Comparison of ENCODE assay signal across 9 cellular contexts in genomic region chr14:92540472-92541048, GRCh38. TPM values are rescaled to one million over a fixed set of nuclear protein-coding genes. Genes with fewer than 3 reads are reported as not detected.
A peak's percentile ranks its signal among the peaks of the same experiment; 100 is the strongest.
DNase-seq lines count a peak whose midpoint lies in the region; ATAC-seq and TF ChIP-seq lines count a peak whose summit lies in the region.
"Had no signal": no experiment of that assay in that cellular context is flagged by ENCODE, and none has a peak within 500 bp of the region (broad histone marks: within the 10 kb centered on the region; RNA-seq: fewer than 3 reads in every experiment).

No MANE protein-coding gene starts in this region.

- TF ChIP-seq POLR2A in Peyer's patch (IDR thresholded peaks at IDR 0.05) = no peak

- peaks cover 0 to 4% (median 0%) of the 10 kb centered on the region in 5 donors for H3K36me3 Mint-ChIP-seq in naive thymus-derived CD4-positive, alpha-beta T cell
- H3K36me3 Mint-ChIP-seq: IgD-negative memory B cell had no signal

- no peaks in the 10 kb centered on the region for H3K27me3 ChIP-seq in Peyer's patch
- H3K27me3 ChIP-seq in naive thymus-derived CD4-positive, alpha-beta T cell (ENCODE audit: control insufficient read depth in 2 of 2, insufficient read depth in 2 of 2, low read length in 2 of 2) = no peaks in the 10 kb centered on the region

- peaks cover 0 to 5% (median 0%) of the 10 kb centered on the region in 5 donors for H3K27me3 Mint-ChIP-seq in naive thymus-derived CD4-positive, alpha-beta T cell
- H3K27me3 Mint-ChIP-seq: IgD-negative memory B cell had no signal

- ATAC-seq in esophagus mucosa (peak; percentile 92), GM21360 (IDR thresholded peaks at IDR 0.05; ENCODE audit: unreplicated experiment) (no peak), HG03045 (IDR thresholded peaks at IDR 0.05; ENCODE audit: unreplicated experiment) (no peak)
- ATAC-seq in naive thymus-derived CD4-positive, alpha-beta T cell = peak; percentile 24

- no peak for TF ChIP-seq CTCF in Peyer's patch (IDR thresholded peaks at IDR 0.05)

- peaks cover 0 to 4% (median 0%) of the 10 kb centered on the region in 11 donors for H3K9me3 Mint-ChIP-seq in naive thymus-derived CD4-positive, alpha-beta T cell
- H3K9me3 Mint-ChIP-seq: IgD-negative memory B cell had no signal

- DNase-seq in GM03348 (ENCODE audit: low spot score) = peak; percentile 90
- peak; percentile 43 to 92 (median 89) for DNase-seq in Peyer's patch
- no peak for DNase-seq in naive thymus-derived CD4-positive, alpha-beta T cell
- no peak for DNase-seq in cortex of kidney (lab: John Stamatoyannopoulos, UW)
- no peak for DNase-seq in KBM-7

- H3K27ac Mint-ChIP-seq in naive thymus-derived CD4-positive, alpha-beta T cell = peak overlapping the region in 8 of 9 donors; percentile 2 to 85 (median 32)

- in situ Hi-C loops in KBM-7 (cut with MboI; ENCODE audit: low pct_unique_long_range_greater_than_20kb, low sequenced_read_pairs) = no loop called here

- peaks cover 12 to 41% (median 15%) of the 10 kb centered on the region in 4 donors for H3K4me1 ChIP-seq in Peyer's patch
- H3K4me1 ChIP-seq in naive thymus-derived CD4-positive, alpha-beta T cell (ENCODE audit: control insufficient read depth in 2 of 2, insufficient read depth in 2 of 2, low read length in 2 of 2) = peaks cover 29 to 36% of the 10 kb centered on the region in 2 donors

- no peaks in the 10 kb centered on the region for H3K36me3 ChIP-seq in Peyer's patch
- no peaks in the 10 kb centered on the region for H3K36me3 ChIP-seq in naive thymus-derived CD4-positive, alpha-beta T cell (ENCODE audit: control insufficient read depth in 2 of 3, insufficient read depth in 3 of 3, low read length in 3 of 3)

- POLR2A ChIA-PET in naive thymus-derived CD4-positive, alpha-beta T cell (lab: Charles Lee) = interaction anchor here (1.0 to 2.2 kb wide), 3 partner anchors 8 to 110 kb away, joined by 4 to 11 read pairs (median 4); no protein-coding TSS in a partner anchor

- CTCF ChIA-PET in naive thymus-derived CD4-positive, alpha-beta T cell (lab: Charles Lee) = no interaction called here

- H3K4me1 Mint-ChIP-seq in naive thymus-derived CD4-positive, alpha-beta T cell = peaks cover 38 to 77% (median 49%) of the 10 kb centered on the region in 7 donors

- H3K4me3 ChIP-seq in Peyer's patch = no peak overlapping the region
- H3K4me3 ChIP-seq in naive thymus-derived CD4-positive, alpha-beta T cell (ENCODE audit: low read length) = no peak overlapping the region

- H3K27ac ChIP-seq in Peyer's patch = peak overlapping the region; percentile 55 to 87 (median 70)
- H3K27ac ChIP-seq in naive thymus-derived CD4-positive, alpha-beta T cell (ENCODE audit: low read depth, low read length) = no peak overlapping the region

- intact Hi-C loops in naive thymus-derived CD4-positive, alpha-beta T cell (cut with micrococcal nuclease) = no loop called here

- H3K9me3 ChIP-seq in Peyer's patch = no peaks in the 10 kb centered on the region
- H3K9me3 ChIP-seq in naive thymus-derived CD4-positive, alpha-beta T cell (ENCODE audit: control insufficient read depth in 2 of 3, low read length in 3 of 3) = no peaks in the 10 kb centered on the region

- H3K4me3 Mint-ChIP-seq in naive thymus-derived CD4-positive, alpha-beta T cell = peak overlapping the region in 7 of 10 donors; percentile 5 to 71 (median 44)

RNA-seq across cellular contexts. Expression of gene RIN3, which starts 27.0 kb away (rescaled TPM):
- total RNA-seq in Peyer's patch (10 to 100 TPM; 15.4 to 53.6 (median 39.7) TPM), esophagus mucosa (5.4 TPM)
- total RNA-seq in naive thymus-derived CD4-positive, alpha-beta T cell = 100 to 1,000 TPM in 4 of 5 experiments, 10 to 100 TPM in 1; 45.4 to 182 (median 132) TPM
- polyA plus RNA-seq in naive thymus-derived CD4-positive, alpha-beta T cell = 10 to 100 TPM; 27.2 to 51.2 TPM

Comparison
In these comparisons a context has a peak if more than half of its experiments do, and no peak if none do; other contexts are left out.
1. DNase-seq: peak in GM03348 (single experiment) and Peyer's patch (3 of 3); none in naive thymus-derived CD4-positive, alpha-beta T cell (0 of 9), cortex of kidney (single experiment) and KBM-7 (single experiment).
2. ATAC-seq: peak in esophagus mucosa (single experiment) and naive thymus-derived CD4-positive, alpha-beta T cell (single experiment); none in GM21360 (single experiment) and HG03045 (single experiment).